8 cellular contexts compared by ENCODE assay signal in genomic region chr6:87589693-87590416, GRCh38. TPM values are rescaled to one million over a fixed set of nuclear protein-coding genes. Genes with fewer than 3 reads are reported as not detected.
DNase-seq lines count a peak whose midpoint lies in the region; ATAC-seq, FAIRE-seq and TF ChIP-seq lines count a peak whose summit lies in the region.

Gene ORC3 (plus strand): TSS chr6:87590135. CDS start chr6:87590169, 34 bp downstream.
Gene RARS2 (minus strand): TSS chr6:87589987. CDS start chr6:87589957, 30 bp downstream.

- CTCF ChIA-PET in HepG2 (lab: Yijun Ruan, JAX; ENCODE audit: low intra/inter-chr PET ratio, low total read pairs) = no interaction called here

- peak within 1 kb of the TSS; percentile 87 for H3K4me2 ChIP-seq in HepG2 (ENCODE audit: low read depth, low read length)

- TF ChIP-seq CTCF in HepG2 (CRISPR knock-in tag; IDR thresholded peaks at IDR 0.05) = peak; percentile 17; the same call in 1 of the 2 replicates

- BruUV-seq in HepG2 (replicated peaks; lab: Mats Ljungman, UMichigan) = no TSS peak

- no peaks in the 10 kb centered on the region for H3K27me3 Mint-ChIP-seq in dendritic cell treated with granulocyte-macrophage colony-stimulating factor and Interleukin-4, amounts not matched to agents 40 ng/mL and 50 ng/mL, for 4 days

- peak; percentile 61 for FAIRE-seq in HepG2 (lab: Jason Lieb, UNC)

- 0% methylated on average over 7 of the region's 49 CpGs for WGBS in HepG2 (ENCODE audit: low lambda C conversion rate)

- peak within 1 kb of the TSS; percentile 86 for H3K4me3 Mint-ChIP-seq in dendritic cell treated with granulocyte-macrophage colony-stimulating factor and Interleukin-4, amounts not matched to agents 40 ng/mL and 50 ng/mL, for 4 days

- peaks cover 3 to 4% of the 10 kb centered on the region in 2 experiments; a peak in 2 of 5 replicates for H3K36me3 ChIP-seq in HepG2 (replicated peaks in 1 of 2; ENCODE audit: control insufficient read depth in 1 of 2, insufficient read depth in 2 of 2, low read length in 2 of 2)

- H3K9me3 Mint-ChIP-seq in dendritic cell treated with granulocyte-macrophage colony-stimulating factor and Interleukin-4, amounts not matched to agents 40 ng/mL and 50 ng/mL, for 4 days = no peaks in the 10 kb centered on the region

- H3K79me2 ChIP-seq in HepG2 (ENCODE audit: insufficient read depth, low read length) = peaks cover 82% of the 10 kb centered on the region

- TF ChIP-seq EP300 in HepG2 (IDR thresholded peaks at IDR 0.05; ENCODE audit: low read depth in 2 of 2, low read length in 2 of 2) (no peak), HepG2 (CRISPR knock-in tag; IDR thresholded peaks at IDR 0.05; ENCODE audit: borderline replicate concordance) (peak; percentile 64; the same call in 1 of the 2 replicates)

- H3K27ac Mint-ChIP-seq in dendritic cell treated with granulocyte-macrophage colony-stimulating factor and Interleukin-4, amounts not matched to agents 40 ng/mL and 50 ng/mL, for 4 days = peak within 1 kb of the TSS; percentile 90

- H3K36me3 Mint-ChIP-seq in dendritic cell treated with granulocyte-macrophage colony-stimulating factor and Interleukin-4, amounts not matched to agents 40 ng/mL and 50 ng/mL, for 4 days (ENCODE audit: low read depth) = peaks cover 17% of the 10 kb centered on the region

- H3K4me3 ChIP-seq in HepG2 (replicated peaks in 1 of 3; ENCODE audit: insufficient read depth in 1 of 3, low read depth in 2 of 3, low read length in 3 of 3) = peak within 1 kb of the TSS; percentile 90 to 98 (median 95)

- H3K9me3 ChIP-seq in HepG2 (ENCODE audit: low read length) = no peaks in the 10 kb centered on the region

- peak within 1 kb of the TSS; percentile 13 for H2AFZ ChIP-seq in HepG2 (ENCODE audit: low read length)

- in situ Hi-C loops in HepG2 (cut with HindIII; ENCODE audit: extremely low pct_ligation_motif_present, low pct_unique_long_range_greater_than_20kb) = no loop called here

- 0 out of 2 replicates have a peak, but pooled peaks cover 7% of the 10 kb centered on the region for H4K20me1 ChIP-seq in HepG2 (ENCODE audit: insufficient read depth, low read length)

- peak; percentile 87 to 96 for TF ChIP-seq POLR2A in HepG2 (IDR thresholded peaks at IDR 0.05; ENCODE audit: insufficient read depth in 1 of 2, low read depth in 2 of 2, low read length in 2 of 2)

- intact Hi-C loops in dendritic cell treated with granulocyte-macrophage colony-stimulating factor and Interleukin-4, amounts not matched to agents 40 ng/mL and 50 ng/mL, for 4 days (cut with micrococcal nuclease) = loop anchor here (2.0 to 10.0 kb wide), 3 partner anchors 109 to 435 kb away; partner anchors contain the start of genes SLC35A1 and ZNF292
- intact Hi-C loops in HepG2 (cut with micrococcal nuclease; ENCODE audit: unreplicated experiment) = loop anchor here (2.0 to 5.0 kb wide), 3 partner anchors 82 to 207 kb away; no protein-coding TSS in a partner anchor

- H3K27ac ChIP-seq in HepG2 (ENCODE audit: extremely low read length, insufficient read depth, low read length) = peak within 1 kb of the TSS; percentile 80

- H3K4me1 Mint-ChIP-seq in dendritic cell treated with granulocyte-macrophage colony-stimulating factor and Interleukin-4, amounts not matched to agents 40 ng/mL and 50 ng/mL, for 4 days (ENCODE audit: low read depth) = peaks cover 37% of the 10 kb centered on the region

- H3K27me3 ChIP-seq in HepG2 (ENCODE audit: control insufficient read depth in 1 of 2, insufficient read depth in 2 of 2, low read length in 2 of 2) = no peaks in the 10 kb centered on the region; a peak in 1 of 5 replicates

- peak within 1 kb of the TSS; percentile 89 for H3K9ac ChIP-seq in HepG2 (ENCODE audit: insufficient read depth, low read depth, low read length)

- H3K4me1 ChIP-seq in HepG2 (ENCODE audit: insufficient read depth, low read length) = peaks cover 60% of the 10 kb centered on the region

- POLR2A ChIA-PET in HepG2 (lab: Yijun Ruan, JAX) = interaction anchor here (0.8 to 1.9 kb wide), 9 partner anchors 16 to 209 kb away, joined by 3 to 8 read pairs (median 4); partner anchors contain the start of gene AKIRIN2

- peak; percentile 41 to 97 (median 90) for DNase-seq in C1 segment of cervical spinal cord (lab: John Stamatoyannopoulos, UW)
- DNase-seq in NCI-H748 treated with DMSO at 0.1 percent for 48 hours (lab: John Stamatoyannopoulos, UW) = peak; percentile 84
- peak; percentile 84 to 93 for DNase-seq in activated CD4-positive, alpha-beta T cell treated with anti-CD3 and anti-CD28 coated beads, Interleukin-2, amount 50 U/mL, for 24 hours (ENCODE audit: low read depth in 1 of 2, low spot score in 1 of 2)
- DNase-seq in HepG2 (ENCODE audit: low spot score) = peak; percentile 93
- DNase-seq in stimulated activated CD4-positive, alpha-beta T cell treated with anti-CD3 and anti-CD28 coated beads, Interleukin-4, amount 100 ng/mL, for 1 hour = peak; percentile 94

- ATAC-seq in GM19372 (IDR thresholded peaks at IDR 0.05; ENCODE audit: low read depth, unreplicated experiment) = peak; percentile 100
- peak; percentile 99 for ATAC-seq in HG03558 (IDR thresholded peaks at IDR 0.05; ENCODE audit: extremely low read depth, unreplicated experiment)
- ATAC-seq in HepG2 = peak; percentile 99

- no peak for TF ChIP-seq RAD21 in HepG2 (CRISPR knock-in tag; IDR thresholded peaks at IDR 0.05)

TF ChIP-seq in HepG2, 621 proteins besides CTCF, POLR2A, EP300 and RAD21 (continues in another document):
- TF ChIP-seq RBFOX2 (IDR thresholded peaks at IDR 0.05; ENCODE audit: low read depth, low read length) = peak; percentile 95
- TF ChIP-seq, protein P1, sequence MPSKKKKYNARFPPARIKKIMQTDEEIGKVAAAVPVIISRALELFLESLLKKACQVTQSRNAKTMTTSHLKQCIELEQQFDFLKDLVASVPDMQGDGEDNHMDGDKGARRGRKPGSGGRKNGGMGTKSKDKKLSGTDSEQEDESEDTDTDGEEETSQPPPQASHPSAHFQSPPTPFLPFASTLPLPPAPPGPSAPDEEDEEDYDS (CRISPR knock-in tag; IDR thresholded peaks at IDR 0.05) = peak; percentile 94
- TF ChIP-seq ZC3H4 (CRISPR knock-in tag; IDR thresholded peaks at IDR 0.05; ENCODE audit: borderline replicate concordance) = no peak
- no peak for TF ChIP-seq ADNP (CRISPR knock-in tag; IDR thresholded peaks at IDR 0.05)

RNA-seq across cellular contexts. Expression of gene ORC3, which starts in this region (rescaled TPM):
- 43.5 and 56.0 TPM in 2 replicates for total RNA-seq in HepG2 (2016; rRNA removed; fragmentation: Illumina TruSeq; extraction: Trizol)
- 14.4 and 15.3 TPM in 2 replicates for total RNA-seq in HepG2 (2016; cell fraction: cytosol; rRNA removed; fragmentation: Illumina TruSeq; extraction: Trizol; ENCODE audit: low read depth)
- 43.0 and 58.6 TPM in 2 replicates for total RNA-seq in HepG2 (2016; cell fraction: insoluble cytoplasmic fraction; rRNA removed; fragmentation: Illumina TruSeq; extraction: Trizol)
- total RNA-seq in HepG2 (2016; cell fraction: membrane; rRNA removed; fragmentation: Illumina TruSeq; extraction: Trizol) = 26.8 and 30.0 TPM in 2 replicates
- total RNA-seq in HepG2 (2016; cell fraction: nucleus; rRNA removed; fragmentation: Illumina TruSeq; extraction: Trizol) = 46.7 and 53.3 TPM in 2 replicates
- polyA plus RNA-seq in HepG2 (2011; rRNA removed) = 14.4 and 21.8 TPM in 2 replicates
- polyA plus RNA-seq in HepG2 (2011; cell fraction: cytosol; rRNA removed) = 8.2 and 10.9 TPM in 2 replicates
- polyA plus RNA-seq in HepG2 (2011; cell fraction: nucleus; rRNA removed) = 11.9 and 14.1 TPM in 2 replicates
- 8.8 and 16.2 TPM in 2 replicates for polyA plus RNA-seq in HepG2 (2012)
- 10.6 and 10.7 TPM in 2 replicates for polyA plus RNA-seq in HepG2 (2016; cell fraction: cytosol; fragmentation: Illumina TruSeq; extraction: Trizol; ENCODE audit: low read depth)
- polyA plus RNA-seq in HepG2 (2016; cell fraction: insoluble cytoplasmic fraction; fragmentation: Illumina TruSeq; extraction: Trizol; ENCODE audit: low read depth) = 54.2 and 57.0 TPM in 2 replicates
- 15.8 and 20.8 TPM in 2 replicates for polyA plus RNA-seq in HepG2 (2016; cell fraction: membrane; fragmentation: Illumina TruSeq; extraction: Trizol; ENCODE audit: low read depth)
- polyA plus RNA-seq in HepG2 (2016; cell fraction: nucleus; fragmentation: Illumina TruSeq; extraction: Trizol; ENCODE audit: insufficient read depth, low read depth) = 41.2 and 46.6 TPM in 2 replicates
- polyA minus RNA-seq in HepG2 (2011; rRNA and poly(A)+ RNA removed; ENCODE audit: low replicate concordance) = 9.6 and 17.7 TPM in 2 replicates
- 7.4 and 9.8 TPM in 2 replicates for polyA minus RNA-seq in HepG2 (2011; cell fraction: cytosol; rRNA and poly(A)+ RNA removed)
- polyA minus RNA-seq in HepG2 (2011; cell fraction: nucleus; rRNA and poly(A)+ RNA removed) = 39.0 TPM in 2 replicates

RNA-seq across cellular contexts. Expression of gene RARS2, which starts in this region (rescaled TPM):
- total RNA-seq in HepG2 (2016; rRNA removed; fragmentation: Illumina TruSeq; extraction: Trizol) = 80.1 and 103 TPM in 2 replicates
- total RNA-seq in HepG2 (2016; cell fraction: cytosol; rRNA removed; fragmentation: Illumina TruSeq; extraction: Trizol; ENCODE audit: low read depth) = 37.4 and 43.4 TPM in 2 replicates
- total RNA-seq in HepG2 (2016; cell fraction: insoluble cytoplasmic fraction; rRNA removed; fragmentation: Illumina TruSeq; extraction: Trizol) = 81.0 and 99.9 TPM in 2 replicates
- total RNA-seq in HepG2 (2016; cell fraction: membrane; rRNA removed; fragmentation: Illumina TruSeq; extraction: Trizol) = 77.6 and 80.4 TPM in 2 replicates
- total RNA-seq in HepG2 (2016; cell fraction: nucleus; rRNA removed; fragmentation: Illumina TruSeq; extraction: Trizol) = 80.5 and 89.7 TPM in 2 replicates
- 19.6 and 23.4 TPM in 2 replicates for polyA plus RNA-seq in HepG2 (2011; rRNA removed)
- 9.3 and 13.2 TPM in 2 replicates for polyA plus RNA-seq in HepG2 (2011; cell fraction: cytosol; rRNA removed)
- 14.0 and 14.7 TPM in 2 replicates for polyA plus RNA-seq in HepG2 (2011; cell fraction: nucleus; rRNA removed)
- 35.1 and 43.4 TPM in 2 replicates for polyA plus RNA-seq in HepG2 (2012)
- polyA plus RNA-seq in HepG2 (2016; cell fraction: cytosol; fragmentation: Illumina TruSeq; extraction: Trizol; ENCODE audit: low read depth) = 37.5 and 43.9 TPM in 2 replicates
- polyA plus RNA-seq in HepG2 (2016; cell fraction: insoluble cytoplasmic fraction; fragmentation: Illumina TruSeq; extraction: Trizol; ENCODE audit: low read depth) = 94.9 and 98.5 TPM in 2 replicates
- polyA plus RNA-seq in HepG2 (2016; cell fraction: membrane; fragmentation: Illumina TruSeq; extraction: Trizol; ENCODE audit: low read depth) = 69.8 and 72.8 TPM in 2 replicates
- 103 and 104 TPM in 2 replicates for polyA plus RNA-seq in HepG2 (2016; cell fraction: nucleus; fragmentation: Illumina TruSeq; extraction: Trizol; ENCODE audit: insufficient read depth, low read depth)
- 8.6 and 10.2 TPM in 2 replicates for polyA minus RNA-seq in HepG2 (2011; rRNA and poly(A)+ RNA removed; ENCODE audit: low replicate concordance)
- polyA minus RNA-seq in HepG2 (2011; cell fraction: cytosol; rRNA and poly(A)+ RNA removed) = 11.7 and 12.2 TPM in 2 replicates
- polyA minus RNA-seq in HepG2 (2011; cell fraction: nucleus; rRNA and poly(A)+ RNA removed) = 49.2 and 63.3 TPM in 2 replicates

Comparison
In these comparisons a context has a peak if more than half of its experiments do, and no peak if none do; other contexts are left out.
1. Peak in every context shown above with its lines: DNase-seq, ATAC-seq, H3K4me3 ChIP-seq and H3K27ac ChIP-seq.